2 cellular contexts compared by ENCODE assay signal in the genomic region with DNA sequence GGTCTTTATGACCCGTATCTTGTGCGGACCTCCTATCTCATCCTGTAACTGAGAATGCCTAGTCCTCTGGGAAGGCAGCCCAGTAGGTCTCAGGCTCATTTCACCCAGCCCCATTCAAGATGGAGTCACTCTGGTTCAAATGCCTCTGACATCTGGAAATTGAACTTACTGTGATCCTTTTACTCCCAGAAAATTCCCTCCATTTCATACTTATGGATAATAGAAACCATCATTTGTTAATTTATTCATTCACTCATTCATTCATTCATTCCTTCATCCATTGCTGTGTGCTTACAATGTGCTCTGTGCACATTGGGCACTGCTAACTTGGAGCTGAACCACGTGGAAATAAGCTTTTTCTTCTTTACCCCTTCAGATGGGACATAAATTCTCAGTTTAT.
TF ChIP-seq lines count a peak whose summit lies in the region.

No MANE protein-coding gene starts in this region.

TF ChIP-seq in A549, 52 proteins besides CTCF, POLR2A, EP300 and RAD21:
- TF ChIP-seq FOXS1 (CRISPR knock-in tag; IDR thresholded peaks at IDR 0.05) (no peak), CBX8 (IDR thresholded peaks at IDR 0.05) (no peak), CBX2 (IDR thresholded peaks at IDR 0.05; ENCODE audit: borderline replicate concordance, low read depth) (no peak), NPAS2 (CRISPR knock-in tag; IDR thresholded peaks at IDR 0.05; ENCODE audit: borderline replicate concordance) (no peak), SREBF2 (IDR thresholded peaks at IDR 0.05) (no peak), CHD4 (IDR thresholded peaks at IDR 0.05; ENCODE audit: borderline replicate concordance) (no peak), EHF (CRISPR knock-in tag; IDR thresholded peaks at IDR 0.05) (no peak), FOSL2 (IDR thresholded peaks at IDR 0.05) (no peak), FOSL2 (CRISPR knock-in tag; IDR thresholded peaks at IDR 0.05) (no peak)
- TF ChIP-seq, protein P1, sequence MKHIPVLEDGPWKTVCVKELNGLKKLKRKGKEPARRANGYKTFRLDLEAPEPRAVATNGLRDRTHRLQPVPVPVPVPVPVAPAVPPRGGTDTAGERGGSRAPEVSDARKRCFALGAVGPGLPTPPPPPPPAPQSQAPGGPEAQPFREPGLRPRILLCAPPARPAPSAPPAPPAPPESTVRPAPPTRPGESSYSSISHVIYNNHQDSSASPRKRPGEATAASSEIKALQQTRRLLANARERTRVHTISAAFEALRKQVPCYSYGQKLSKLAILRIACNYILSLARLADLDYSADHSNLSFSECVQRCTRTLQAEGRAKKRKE (CRISPR knock-in tag; IDR thresholded peaks at IDR 0.05; ENCODE audit: low read depth), result no peak
- TF ChIP-seq, protein P2, sequence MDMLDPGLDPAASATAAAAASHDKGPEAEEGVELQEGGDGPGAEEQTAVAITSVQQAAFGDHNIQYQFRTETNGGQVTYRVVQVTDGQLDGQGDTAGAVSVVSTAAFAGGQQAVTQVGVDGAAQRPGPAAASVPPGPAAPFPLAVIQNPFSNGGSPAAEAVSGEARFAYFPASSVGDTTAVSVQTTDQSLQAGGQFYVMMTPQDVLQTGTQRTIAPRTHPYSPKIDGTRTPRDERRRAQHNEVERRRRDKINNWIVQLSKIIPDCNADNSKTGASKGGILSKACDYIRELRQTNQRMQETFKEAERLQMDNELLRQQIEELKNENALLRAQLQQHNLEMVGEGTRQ (IDR thresholded peaks at IDR 0.05), result no peak
- TF ChIP-seq, protein P3, sequence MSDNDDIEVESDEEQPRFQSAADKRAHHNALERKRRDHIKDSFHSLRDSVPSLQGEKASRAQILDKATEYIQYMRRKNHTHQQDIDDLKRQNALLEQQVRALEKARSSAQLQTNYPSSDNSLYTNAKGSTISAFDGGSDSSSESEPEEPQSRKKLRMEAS (IDR thresholded peaks at IDR 0.05), result no peak

TF ChIP-seq in GM12878, 131 proteins besides CTCF, POLR2A, EP300 and RAD21:
- TF ChIP-seq CREB1 (IDR thresholded peaks at IDR 0.05; ENCODE audit: low read depth) (no peak), IRF4 (IDR thresholded peaks at IDR 0.05; ENCODE audit: low read depth, low read length) (no peak), BCL11A (IDR thresholded peaks at IDR 0.05; ENCODE audit: low read depth, low read length) (no peak), FOXM1 (IDR thresholded peaks at IDR 0.05; ENCODE audit: low read depth, low read length) (no peak), ZNF24 (IDR thresholded peaks at IDR 0.05) (peak; percentile 65), EZH2 (IDR thresholded peaks at IDR 0.05; ENCODE audit: borderline replicate concordance, control insufficient read depth, low read depth, low read length) (no peak), IKZF2 (IDR thresholded peaks at IDR 0.05) (no peak), NBN (IDR thresholded peaks at IDR 0.05) (no peak), JUND (IDR thresholded peaks at IDR 0.05; ENCODE audit: low read depth, low read length) (no peak), SPI1 (IDR thresholded peaks at IDR 0.05; ENCODE audit: borderline replicate concordance, insufficient read depth, low read depth, low read length) (no peak), POLR2AphosphoS5 (IDR thresholded peaks at IDR 0.05; ENCODE audit: low read length) (no peak), HCFC1 (IDR thresholded peaks at IDR 0.05; ENCODE audit: low read length) (no peak), ZNF622 (IDR thresholded peaks at IDR 0.05) (no peak), TCF7 (IDR thresholded peaks at IDR 0.05; ENCODE audit: borderline replicate concordance) (no peak), MYC (IDR thresholded peaks at IDR 0.05; ENCODE audit: insufficient read depth, insufficient read length, insufficient replicate concordance, low read length, severe bottlenecking) (no peak), ETV6 (conservative IDR thresholded peaks at IDR 0.05 in 1 of 2, IDR thresholded peaks at IDR 0.05 in 1 of 2; ENCODE audit: borderline replicate concordance in 1 of 2, low read depth in 1 of 2) (no peak), RB1 (IDR thresholded peaks at IDR 0.05; ENCODE audit: borderline replicate concordance) (no peak), WRNIP1 (IDR thresholded peaks at IDR 0.05; ENCODE audit: borderline replicate concordance, low read depth, low read length) (no peak), NFXL1 (IDR thresholded peaks at IDR 0.05; ENCODE audit: borderline replicate concordance) (no peak), KAT2A (conservative IDR thresholded peaks at IDR 0.05; ENCODE audit: control insufficient read depth, low read depth, low read length) (no peak), IKZF1 (conservative IDR thresholded peaks at IDR 0.05) (no peak)
- TF ChIP-seq, protein P4, sequence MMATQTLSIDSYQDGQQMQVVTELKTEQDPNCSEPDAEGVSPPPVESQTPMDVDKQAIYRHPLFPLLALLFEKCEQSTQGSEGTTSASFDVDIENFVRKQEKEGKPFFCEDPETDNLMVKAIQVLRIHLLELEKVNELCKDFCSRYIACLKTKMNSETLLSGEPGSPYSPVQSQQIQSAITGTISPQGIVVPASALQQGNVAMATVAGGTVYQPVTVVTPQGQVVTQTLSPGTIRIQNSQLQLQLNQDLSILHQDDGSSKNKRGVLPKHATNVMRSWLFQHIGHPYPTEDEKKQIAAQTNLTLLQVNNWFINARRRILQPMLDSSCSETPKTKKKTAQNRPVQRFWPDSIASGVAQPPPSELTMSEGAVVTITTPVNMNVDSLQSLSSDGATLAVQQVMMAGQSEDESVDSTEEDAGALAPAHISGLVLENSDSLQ (IDR thresholded peaks at IDR 0.05), result no peak
- TF ChIP-seq, protein P5, sequence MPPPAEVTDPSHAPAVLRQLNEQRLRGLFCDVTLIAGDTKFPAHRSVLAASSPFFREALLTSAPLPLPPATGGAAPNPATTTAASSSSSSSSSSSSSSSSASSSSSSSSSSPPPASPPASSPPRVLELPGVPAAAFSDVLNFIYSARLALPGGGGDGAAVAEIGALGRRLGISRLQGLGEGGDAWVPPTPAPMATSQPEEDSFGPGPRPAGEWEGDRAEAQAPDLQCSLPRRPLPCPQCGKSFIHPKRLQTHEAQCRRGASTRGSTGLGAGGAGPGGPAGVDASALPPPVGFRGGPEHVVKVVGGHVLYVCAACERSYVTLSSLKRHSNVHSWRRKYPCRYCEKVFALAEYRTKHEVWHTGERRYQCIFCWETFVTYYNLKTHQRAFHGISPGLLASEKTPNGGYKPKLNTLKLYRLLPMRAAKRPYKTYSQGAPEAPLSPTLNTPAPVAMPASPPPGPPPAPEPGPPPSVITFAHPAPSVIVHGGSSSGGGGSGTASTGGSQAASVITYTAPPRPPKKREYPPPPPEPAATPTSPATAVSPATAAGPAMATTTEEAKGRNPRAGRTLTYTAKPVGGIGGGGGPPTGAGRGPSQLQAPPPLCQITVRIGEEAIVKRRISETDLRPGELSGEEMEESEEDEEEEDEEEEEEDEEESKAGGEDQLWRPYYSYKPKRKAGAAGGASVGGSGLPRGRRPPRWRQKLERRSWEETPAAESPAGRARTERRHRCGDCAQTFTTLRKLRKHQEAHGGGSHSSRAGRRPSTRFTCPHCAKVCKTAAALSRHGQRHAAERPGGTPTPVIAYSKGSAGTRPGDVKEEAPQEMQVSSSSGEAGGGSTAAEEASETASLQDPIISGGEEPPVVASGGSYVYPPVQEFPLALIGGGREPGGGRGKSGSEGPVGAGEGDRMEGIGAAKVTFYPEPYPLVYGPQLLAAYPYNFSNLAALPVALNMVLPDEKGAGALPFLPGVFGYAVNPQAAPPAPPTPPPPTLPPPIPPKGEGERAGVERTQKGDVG (CRISPR knock-in tag; IDR thresholded peaks at IDR 0.05), result peak; percentile 69; the same call in 1 of the 2 replicates
- TF ChIP-seq, protein P2 (IDR thresholded peaks at IDR 0.05; ENCODE audit: borderline replicate concordance, low read depth, low read length), result no peak
- TF ChIP-seq, protein P6, sequence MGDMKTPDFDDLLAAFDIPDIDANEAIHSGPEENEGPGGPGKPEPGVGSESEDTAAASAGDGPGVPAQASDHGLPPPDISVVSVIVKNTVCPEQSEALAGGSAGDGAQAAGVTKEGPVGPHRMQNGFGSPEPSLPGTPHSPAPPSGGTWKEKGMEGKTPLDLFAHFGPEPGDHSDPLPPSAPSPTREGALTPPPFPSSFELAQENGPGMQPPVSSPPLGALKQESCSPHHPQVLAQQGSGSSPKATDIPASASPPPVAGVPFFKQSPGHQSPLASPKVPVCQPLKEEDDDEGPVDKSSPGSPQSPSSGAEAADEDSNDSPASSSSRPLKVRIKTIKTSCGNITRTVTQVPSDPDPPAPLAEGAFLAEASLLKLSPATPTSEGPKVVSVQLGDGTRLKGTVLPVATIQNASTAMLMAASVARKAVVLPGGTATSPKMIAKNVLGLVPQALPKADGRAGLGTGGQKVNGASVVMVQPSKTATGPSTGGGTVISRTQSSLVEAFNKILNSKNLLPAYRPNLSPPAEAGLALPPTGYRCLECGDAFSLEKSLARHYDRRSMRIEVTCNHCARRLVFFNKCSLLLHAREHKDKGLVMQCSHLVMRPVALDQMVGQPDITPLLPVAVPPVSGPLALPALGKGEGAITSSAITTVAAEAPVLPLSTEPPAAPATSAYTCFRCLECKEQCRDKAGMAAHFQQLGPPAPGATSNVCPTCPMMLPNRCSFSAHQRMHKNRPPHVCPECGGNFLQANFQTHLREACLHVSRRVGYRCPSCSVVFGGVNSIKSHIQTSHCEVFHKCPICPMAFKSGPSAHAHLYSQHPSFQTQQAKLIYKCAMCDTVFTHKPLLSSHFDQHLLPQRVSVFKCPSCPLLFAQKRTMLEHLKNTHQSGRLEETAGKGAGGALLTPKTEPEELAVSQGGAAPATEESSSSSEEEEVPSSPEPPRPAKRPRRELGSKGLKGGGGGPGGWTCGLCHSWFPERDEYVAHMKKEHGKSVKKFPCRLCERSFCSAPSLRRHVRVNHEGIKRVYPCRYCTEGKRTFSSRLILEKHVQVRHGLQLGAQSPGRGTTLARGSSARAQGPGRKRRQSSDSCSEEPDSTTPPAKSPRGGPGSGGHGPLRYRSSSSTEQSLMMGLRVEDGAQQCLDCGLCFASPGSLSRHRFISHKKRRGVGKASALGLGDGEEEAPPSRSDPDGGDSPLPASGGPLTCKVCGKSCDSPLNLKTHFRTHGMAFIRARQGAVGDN (IDR thresholded peaks at IDR 0.05), result peak; percentile 59
- TF ChIP-seq, protein P7, sequence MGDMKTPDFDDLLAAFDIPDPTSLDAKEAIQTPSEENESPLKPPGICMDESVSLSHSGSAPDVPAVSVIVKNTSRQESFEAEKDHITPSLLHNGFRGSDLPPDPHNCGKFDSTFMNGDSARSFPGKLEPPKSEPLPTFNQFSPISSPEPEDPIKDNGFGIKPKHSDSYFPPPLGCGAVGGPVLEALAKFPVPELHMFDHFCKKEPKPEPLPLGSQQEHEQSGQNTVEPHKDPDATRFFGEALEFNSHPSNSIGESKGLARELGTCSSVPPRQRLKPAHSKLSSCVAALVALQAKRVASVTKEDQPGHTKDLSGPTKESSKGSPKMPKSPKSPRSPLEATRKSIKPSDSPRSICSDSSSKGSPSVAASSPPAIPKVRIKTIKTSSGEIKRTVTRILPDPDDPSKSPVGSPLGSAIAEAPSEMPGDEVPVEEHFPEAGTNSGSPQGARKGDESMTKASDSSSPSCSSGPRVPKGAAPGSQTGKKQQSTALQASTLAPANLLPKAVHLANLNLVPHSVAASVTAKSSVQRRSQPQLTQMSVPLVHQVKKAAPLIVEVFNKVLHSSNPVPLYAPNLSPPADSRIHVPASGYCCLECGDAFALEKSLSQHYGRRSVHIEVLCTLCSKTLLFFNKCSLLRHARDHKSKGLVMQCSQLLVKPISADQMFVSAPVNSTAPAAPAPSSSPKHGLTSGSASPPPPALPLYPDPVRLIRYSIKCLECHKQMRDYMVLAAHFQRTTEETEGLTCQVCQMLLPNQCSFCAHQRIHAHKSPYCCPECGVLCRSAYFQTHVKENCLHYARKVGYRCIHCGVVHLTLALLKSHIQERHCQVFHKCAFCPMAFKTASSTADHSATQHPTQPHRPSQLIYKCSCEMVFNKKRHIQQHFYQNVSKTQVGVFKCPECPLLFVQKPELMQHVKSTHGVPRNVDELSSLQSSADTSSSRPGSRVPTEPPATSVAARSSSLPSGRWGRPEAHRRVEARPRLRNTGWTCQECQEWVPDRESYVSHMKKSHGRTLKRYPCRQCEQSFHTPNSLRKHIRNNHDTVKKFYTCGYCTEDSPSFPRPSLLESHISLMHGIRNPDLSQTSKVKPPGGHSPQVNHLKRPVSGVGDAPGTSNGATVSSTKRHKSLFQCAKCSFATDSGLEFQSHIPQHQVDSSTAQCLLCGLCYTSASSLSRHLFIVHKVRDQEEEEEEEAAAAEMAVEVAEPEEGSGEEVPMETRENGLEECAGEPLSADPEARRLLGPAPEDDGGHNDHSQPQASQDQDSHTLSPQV (IDR thresholded peaks at IDR 0.05), result peak; percentile 91
- TF ChIP-seq, protein P8, sequence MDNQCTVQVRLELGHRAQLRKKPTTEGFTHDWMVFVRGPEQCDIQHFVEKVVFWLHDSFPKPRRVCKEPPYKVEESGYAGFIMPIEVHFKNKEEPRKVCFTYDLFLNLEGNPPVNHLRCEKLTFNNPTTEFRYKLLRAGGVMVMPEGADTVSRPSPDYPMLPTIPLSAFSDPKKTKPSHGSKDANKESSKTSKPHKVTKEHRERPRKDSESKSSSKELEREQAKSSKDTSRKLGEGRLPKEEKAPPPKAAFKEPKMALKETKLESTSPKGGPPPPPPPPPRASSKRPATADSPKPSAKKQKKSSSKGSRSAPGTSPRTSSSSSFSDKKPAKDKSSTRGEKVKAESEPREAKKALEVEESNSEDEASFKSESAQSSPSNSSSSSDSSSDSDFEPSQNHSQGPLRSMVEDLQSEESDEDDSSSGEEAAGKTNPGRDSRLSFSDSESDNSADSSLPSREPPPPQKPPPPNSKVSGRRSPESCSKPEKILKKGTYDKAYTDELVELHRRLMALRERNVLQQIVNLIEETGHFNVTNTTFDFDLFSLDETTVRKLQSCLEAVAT (IDR thresholded peaks at IDR 0.05), result no peak
- TF ChIP-seq, protein P3 (IDR thresholded peaks at IDR 0.05; ENCODE audit: low read depth, low read length), result no peak
